ENCODE assay signal across 23 cellular contexts in the genomic region with DNA sequence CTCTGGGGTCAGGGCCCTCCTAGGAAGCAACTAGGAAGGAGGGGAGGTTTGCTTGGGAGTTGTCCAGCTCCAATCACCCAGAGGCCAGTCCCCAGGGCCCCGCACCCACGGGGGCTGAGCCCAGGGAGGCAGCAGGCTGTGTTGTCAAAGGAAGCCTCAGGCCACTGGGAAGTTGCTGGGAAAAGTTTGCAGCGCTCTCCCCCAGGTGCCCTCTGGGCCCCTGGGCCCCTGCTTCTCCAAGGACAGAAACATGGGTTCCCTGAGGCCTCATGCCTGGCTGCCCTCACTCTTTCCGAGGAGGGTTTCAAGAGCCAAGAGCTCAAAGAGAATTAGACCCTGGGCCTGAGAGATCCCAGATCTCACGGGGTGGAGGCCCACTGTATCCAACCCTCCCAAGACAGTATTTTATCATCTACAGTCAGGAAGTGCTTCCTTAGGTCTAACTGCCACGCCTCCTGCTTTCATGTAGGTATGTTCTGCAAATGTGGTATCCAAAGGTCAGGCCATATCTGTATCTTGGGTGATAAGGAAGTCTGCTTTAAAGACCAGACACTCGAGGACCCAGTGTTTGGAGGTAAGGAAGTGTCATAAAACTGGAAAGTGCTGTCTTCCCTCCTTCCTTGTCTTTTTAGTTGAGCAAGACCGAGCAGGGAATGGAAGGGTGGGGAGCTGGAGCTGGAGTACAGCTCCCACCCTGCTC. TPM values are rescaled to one million over a fixed set of nuclear protein-coding genes. Genes with fewer than 3 reads are reported as not detected.
"Had no signal": no experiment of that assay in that cellular context is flagged by ENCODE, and none has a peak within 500 bp of the region (broad histone marks: within the 10 kb centered on the region; RNA-seq: fewer than 3 reads in every experiment).

No MANE protein-coding gene starts in this region.

- H3K36me3 Mint-ChIP-seq: memory B cell; naive thymus-derived CD4-positive, alpha-beta T cell; stimulated activated effector memory CD8-positive, alpha-beta T cell treated with anti-CD3 and anti-CD28 coated beads, Interleukin-12 subunit alpha, Interleukin-12 subunit beta, amount 100 ng/mL, for 72 hours had no signal

- H3K9me3 ChIP-seq: heart left ventricle, left ventricle myocardium inferior, lower lobe of right lung, ovary, tibial artery, upper lobe of right lung, vagina had no signal

- H3K27ac Mint-ChIP-seq: endodermal cell; memory B cell; naive thymus-derived CD4-positive, alpha-beta T cell; stimulated activated effector memory CD8-positive, alpha-beta T cell treated with anti-CD3 and anti-CD28 coated beads, Interleukin-12 subunit alpha, Interleukin-12 subunit beta, amount 100 ng/mL, for 72 hours; stimulated activated naive CD8-positive, alpha-beta T cell treated with anti-CD3 and anti-CD28 coated beads, Interleukin-15, Interleukin-2, amounts not matched to agents 100 ng/mL and 50 ng/mL, for 24 hours had no signal

- ATAC-seq: heart left ventricle; lower lobe of right lung; naive thymus-derived CD4-positive, alpha-beta T cell; right cardiac atrium; stimulated activated effector memory CD8-positive, alpha-beta T cell treated with anti-CD3 and anti-CD28 coated beads, Interleukin-12 subunit alpha, Interleukin-12 subunit beta, amount 100 ng/mL, for 72 hours; upper lobe of right lung had no signal

- H3K4me1 ChIP-seq: heart left ventricle, left ventricle myocardium inferior, lower lobe of right lung, tibial artery, upper lobe of right lung, vagina had no signal

- H3K36me3 ChIP-seq: heart left ventricle, left ventricle myocardium inferior, lower lobe of right lung, ovary, tibial artery, upper lobe of right lung, vagina had no signal

- H3K4me3 Mint-ChIP-seq: endodermal cell; memory B cell; naive thymus-derived CD4-positive, alpha-beta T cell; stimulated activated effector memory CD8-positive, alpha-beta T cell treated with anti-CD3 and anti-CD28 coated beads, Interleukin-12 subunit alpha, Interleukin-12 subunit beta, amount 100 ng/mL, for 72 hours; stimulated activated naive CD8-positive, alpha-beta T cell treated with anti-CD3 and anti-CD28 coated beads, Interleukin-15, Interleukin-2, amounts not matched to agents 100 ng/mL and 50 ng/mL, for 24 hours had no signal

- DNase-seq: cerebellar nuclear complex; effector CD4-positive, alpha-beta T cell; endodermal cell; erythroblast; foreskin melanocyte; heart left ventricle; hypothalamus; kidney glomerular epithelial cell; left ventricle myocardium inferior; lower lobe of right lung; midbrain; naive thymus-derived CD4-positive, alpha-beta T cell; ovary; right cardiac atrium; stimulated activated CD4-positive, alpha-beta T cell treated with anti-CD3 and anti-CD28 coated beads, Interleukin-4, amount 100 ng/mL, for 1 hour; stimulated activated CD8-positive, alpha-beta memory T cell treated with anti-CD3 and anti-CD28 coated beads, Interleukin-4, amount 100 ng/mL, for 48 hours; tibial artery; upper lobe of right lung had no signal

- H3K4me1 Mint-ChIP-seq: endodermal cell; memory B cell; naive thymus-derived CD4-positive, alpha-beta T cell; stimulated activated effector memory CD8-positive, alpha-beta T cell treated with anti-CD3 and anti-CD28 coated beads, Interleukin-12 subunit alpha, Interleukin-12 subunit beta, amount 100 ng/mL, for 72 hours had no signal

- H3K27me3 ChIP-seq: ovary, upper lobe of right lung, vagina had no signal

- H3K4me3 ChIP-seq: coronary artery, heart left ventricle, left ventricle myocardium inferior, lower lobe of right lung, ovary, tibial artery, upper lobe of right lung, vagina had no signal

- H3K27ac ChIP-seq: coronary artery, heart left ventricle, left ventricle myocardium inferior, lower lobe of right lung, ovary, tibial artery, upper lobe of right lung, vagina had no signal

- H3K9me3 Mint-ChIP-seq: endodermal cell; memory B cell; naive thymus-derived CD4-positive, alpha-beta T cell; stimulated activated effector memory CD8-positive, alpha-beta T cell treated with anti-CD3 and anti-CD28 coated beads, Interleukin-12 subunit alpha, Interleukin-12 subunit beta, amount 100 ng/mL, for 72 hours; stimulated activated naive CD8-positive, alpha-beta T cell treated with anti-CD3 and anti-CD28 coated beads, Interleukin-15, Interleukin-2, amounts not matched to agents 100 ng/mL and 50 ng/mL, for 24 hours had no signal

- H3K27me3 Mint-ChIP-seq: memory B cell; stimulated activated naive CD8-positive, alpha-beta T cell treated with anti-CD3 and anti-CD28 coated beads, Interleukin-15, Interleukin-2, amounts not matched to agents 100 ng/mL and 50 ng/mL, for 24 hours had no signal

RNA-seq across cellular contexts. Expression of gene ZNF423, which starts 44.2 kb away (rescaled TPM):
- total RNA-seq: naive thymus-derived CD4-positive, alpha-beta T cell had no signal
